ENCODE assay signal across 10 cellular contexts in genomic region chr1:23590058-23590783, GRCh38. TPM values are rescaled to one million over a fixed set of nuclear protein-coding genes. Genes with fewer than 3 reads are reported as not detected.
DNase-seq lines count a peak whose midpoint lies in the region; ATAC-seq and TF ChIP-seq lines count a peak whose summit lies in the region.
"Had no signal": no experiment of that assay in that cellular context is flagged by ENCODE, and none has a peak within 500 bp of the region (broad histone marks: within the 10 kb centered on the region; RNA-seq: fewer than 3 reads in every experiment).

No MANE protein-coding gene starts in this region.

- peak overlapping the region; percentile 14 to 59 (median 19) for H3K27ac Mint-ChIP-seq in nephron

- ATAC-seq in GM18505 (IDR thresholded peaks at IDR 0.05; ENCODE audit: unreplicated experiment): no peak

- peaks cover 12% of the 10 kb centered on the region for H3K27me3 Mint-ChIP-seq in nephron (ENCODE audit: low read depth)

- TF ChIP-seq CTCF in nephron (IDR thresholded peaks at IDR 0.05; ENCODE audit: unreplicated experiment in 3 of 3): no peak

- peak; percentile 68 for DNase-seq in NCI-H82 (lab: John Stamatoyannopoulos, UW)
- DNase-seq in NCI-H82 treated with DMSO at 0.1 percent for 48 hours (lab: John Stamatoyannopoulos, UW; ENCODE audit: unreplicated experiment): no peak
- DNase-seq in SKM-1 treated with dmso at 0.1 percent for 144 hours (lab: John Stamatoyannopoulos, UW; ENCODE audit: unreplicated experiment): no peak
- DNase-seq in GOT3 (lab: John Stamatoyannopoulos, UW): no peak
- no peak for DNase-seq in H4 (ENCODE audit: low spot score)
- DNase-seq: colonic mucosa, H9 had no signal

- peaks cover 52% of the 10 kb centered on the region for H3K4me1 Mint-ChIP-seq in nephron

- H3K9me3 Mint-ChIP-seq in nephron: no peaks in the 10 kb centered on the region
- H3K9me3 Mint-ChIP-seq: H9 had no signal

- peak overlapping the region in 1 of 3 experiments; percentile 5 for H3K4me3 Mint-ChIP-seq in nephron
- H3K4me3 Mint-ChIP-seq: H9 had no signal

- H3K36me3 Mint-ChIP-seq in nephron (ENCODE audit: low read depth): no peaks in the 10 kb centered on the region

- TF ChIP-seq POLR2A in GM18505 (IDR thresholded peaks at IDR 0.05; ENCODE audit: borderline replicate concordance, extremely low read depth, insufficient read depth, insufficient read length) (peak; percentile 55), Raji (IDR thresholded peaks at IDR 0.05; ENCODE audit: insufficient read depth, low read depth, low read length) (peak; percentile 48)

RNA-seq across cellular contexts. Expression of gene ID3, which starts 30.9 kb away (rescaled TPM):
- total RNA-seq in H4 (2014; rRNA removed; shearing (Covaris generic)): 543 and 586 TPM in 2 replicates

RNA-seq across cellular contexts. Expression of gene E2F2, which starts 59.2 kb away (rescaled TPM):
- 4.4 and 5.2 TPM in 2 replicates for total RNA-seq in H4 (2014; rRNA removed; shearing (Covaris generic))
